In genomic region chr2:23491622-23492336, GRCh38 we compare ENCODE assay signal across 13 cellular contexts.
"Had no signal": no experiment of that assay in that cellular context is flagged by ENCODE, and none has a peak within 500 bp of the region (broad histone marks: within the 10 kb centered on the region; RNA-seq: fewer than 3 reads in every experiment).

No MANE protein-coding gene starts in this region.

- H3K27me3 ChIP-seq: tibial artery, vagina had no signal

- DNase-seq: activated CD4-positive, alpha-beta T cell treated with anti-CD3 and anti-CD28 coated beads for 36 hours; activated naive CD4-positive, alpha-beta T cell treated with anti-CD3 and anti-CD28 coated beads, Interleukin-2, amount 10 ng/mL, durations not matched to agents 7 days and 5 days; endodermal cell; erythroblast; hypothalamus; lower lobe of right lung; midbrain; small intestine; T-helper 9 cell; tibial artery had no signal

- ATAC-seq: activated CD4-positive, alpha-beta T cell treated with anti-CD3 and anti-CD28 coated beads for 36 hours; activated T-helper 17 cell treated with anti-CD3 and anti-CD28 coated beads, Interleukin-2, amount 50 U/mL, for 72 hours had no signal

- H3K4me3 Mint-ChIP-seq: activated CD4-positive, alpha-beta T cell treated with anti-CD3 and anti-CD28 coated beads for 36 hours; activated naive CD4-positive, alpha-beta T cell treated with anti-CD3 and anti-CD28 coated beads, Interleukin-2, amount 10 ng/mL, durations not matched to agents 7 days and 5 days; activated T-helper 17 cell treated with anti-CD3 and anti-CD28 coated beads, Interleukin-2, amount 50 U/mL, for 72 hours; endodermal cell had no signal

- H3K27ac ChIP-seq: lower lobe of right lung, parathyroid adenoma, tibial artery, vagina had no signal

- H3K9me3 Mint-ChIP-seq: activated naive CD4-positive, alpha-beta T cell treated with anti-CD3 and anti-CD28 coated beads, Interleukin-2, amount 10 ng/mL, durations not matched to agents 7 days and 5 days; activated T-helper 17 cell treated with anti-CD3 and anti-CD28 coated beads, Interleukin-2, amount 50 U/mL, for 72 hours; endodermal cell had no signal

- H3K4me3 ChIP-seq: lower lobe of right lung, tibial artery, vagina had no signal

- H3K9ac ChIP-seq: parathyroid adenoma had no signal

- H2AFZ ChIP-seq: parathyroid adenoma had no signal

- H3K4me1 ChIP-seq: vagina had no signal

- H3K27ac Mint-ChIP-seq: activated CD4-positive, alpha-beta T cell treated with anti-CD3 and anti-CD28 coated beads for 36 hours; activated T-helper 17 cell treated with anti-CD3 and anti-CD28 coated beads, Interleukin-2, amount 50 U/mL, for 72 hours; endodermal cell had no signal

- H3K36me3 ChIP-seq: lower lobe of right lung, tibial artery, vagina had no signal

- H3K9me3 ChIP-seq: lower lobe of right lung, tibial artery, vagina had no signal
